Comparison of ENCODE assay signal across 8 cellular contexts in genomic region chr11:120335928-120336640, GRCh38. TPM values are rescaled to one million over a fixed set of nuclear protein-coding genes. Genes with fewer than 3 reads are reported as not detected.
DNase-seq lines count a peak whose midpoint lies in the region; ATAC-seq and TF ChIP-seq lines count a peak whose summit lies in the region.

A gene with protein sequence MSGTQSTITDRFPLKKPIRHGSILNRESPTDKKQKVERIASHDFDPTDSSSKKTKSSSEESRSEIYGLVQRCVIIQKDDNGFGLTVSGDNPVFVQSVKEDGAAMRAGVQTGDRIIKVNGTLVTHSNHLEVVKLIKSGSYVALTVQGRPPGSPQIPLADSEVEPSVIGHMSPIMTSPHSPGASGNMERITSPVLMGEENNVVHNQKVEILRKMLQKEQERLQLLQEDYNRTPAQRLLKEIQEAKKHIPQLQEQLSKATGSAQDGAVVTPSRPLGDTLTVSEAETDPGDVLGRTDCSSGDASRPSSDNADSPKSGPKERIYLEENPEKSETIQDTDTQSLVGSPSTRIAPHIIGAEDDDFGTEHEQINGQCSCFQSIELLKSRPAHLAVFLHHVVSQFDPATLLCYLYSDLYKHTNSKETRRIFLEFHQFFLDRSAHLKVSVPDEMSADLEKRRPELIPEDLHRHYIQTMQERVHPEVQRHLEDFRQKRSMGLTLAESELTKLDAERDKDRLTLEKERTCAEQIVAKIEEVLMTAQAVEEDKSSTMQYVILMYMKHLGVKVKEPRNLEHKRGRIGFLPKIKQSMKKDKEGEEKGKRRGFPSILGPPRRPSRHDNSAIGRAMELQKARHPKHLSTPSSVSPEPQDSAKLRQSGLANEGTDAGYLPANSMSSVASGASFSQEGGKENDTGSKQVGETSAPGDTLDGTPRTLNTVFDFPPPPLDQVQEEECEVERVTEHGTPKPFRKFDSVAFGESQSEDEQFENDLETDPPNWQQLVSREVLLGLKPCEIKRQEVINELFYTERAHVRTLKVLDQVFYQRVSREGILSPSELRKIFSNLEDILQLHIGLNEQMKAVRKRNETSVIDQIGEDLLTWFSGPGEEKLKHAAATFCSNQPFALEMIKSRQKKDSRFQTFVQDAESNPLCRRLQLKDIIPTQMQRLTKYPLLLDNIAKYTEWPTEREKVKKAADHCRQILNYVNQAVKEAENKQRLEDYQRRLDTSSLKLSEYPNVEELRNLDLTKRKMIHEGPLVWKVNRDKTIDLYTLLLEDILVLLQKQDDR (N-terminal part only) (plus strand): TSS chr11:120336413. CDS start chr11:120337244, 831 bp downstream.

- H3K79me2 ChIP-seq in HCT116 (ENCODE audit: insufficient read depth, low read length): peaks cover 45% of the 10 kb centered on the region

- CTCF ChIA-PET in HCT116 (lab: Charles Lee): interaction anchor here (0.7 to 1.8 kb wide), 7 partner anchors 10 to 794 kb away, joined by 3 to 6 read pairs (median 3); no protein-coding TSS in a partner anchor

- no peaks in the 10 kb centered on the region for H3K27me3 ChIP-seq in HCT116 (ENCODE audit: insufficient read depth, low read length)

- H4K20me1 ChIP-seq in HCT116 (ENCODE audit: insufficient read depth): peaks cover 14% of the 10 kb centered on the region; the same call in 1 of the 2 replicates

- intact Hi-C loops in HCT116 (cut with micrococcal nuclease): loop anchor here (2.0 to 10.0 kb wide), 3 partner anchors 97 to 616 kb away; no protein-coding TSS in a partner anchor
- intact Hi-C loops in T-helper 1 cell treated with Interleukin-12 subunit alpha and Interleukin-12 subunit beta and Interleukin-4 antibody, amounts not matched to agents 30 ng/mL and 1 ng/mL, for 36 hours (cut with micrococcal nuclease): loop anchor here (1.0 to 10.0 kb wide), 9 partner anchors 8 to 956 kb away; partner anchors contain the start of genes GRIK4, NECTIN1, SC5D and TBCEL
- intact Hi-C loops in left cardiac atrium (cut with DNase I): loop anchor here (5.0 to 10.0 kb wide), 3 partner anchors 89 to 139 kb away; no protein-coding TSS in a partner anchor
- intact Hi-C loops in posterior vena cava (cut with DNase I): loop anchor here in 1 of 2 donors (5.0 kb wide), 1 partner anchor 96 kb away; no protein-coding TSS in a partner anchor

- H3K9ac ChIP-seq in HCT116 (ENCODE audit: low read length): peak within 1 kb of the TSS; percentile 78

- BruUV-seq in HCT116 (replicated peaks; lab: Mats Ljungman, UMichigan): no TSS peak

- peak within 1 kb of the TSS; percentile 91 for H3K27ac ChIP-seq in HCT116 (ENCODE audit: low read depth, low read length)

- H3K4me1 Mint-ChIP-seq in type B pancreatic cell (ENCODE audit: unreplicated experiment): peaks cover 26% of the 10 kb centered on the region

- TF ChIP-seq POLR2A in HCT116 (IDR thresholded peaks at IDR 0.05; ENCODE audit: borderline replicate concordance, extremely low read depth, insufficient read depth, insufficient read length): peak; percentile 60

- H3K36me3 Mint-ChIP-seq in type B pancreatic cell: no peaks in the 10 kb centered on the region

- H3K9me3 ChIP-seq in HCT116 (ENCODE audit: control insufficient read depth in 1 of 2, insufficient read depth in 1 of 2, low read depth in 1 of 2, low read length in 2 of 2): no peaks in the 10 kb centered on the region

- peak; percentile 43 for TF ChIP-seq RAD21 in HCT116 (IDR thresholded peaks at IDR 0.05; ENCODE audit: low read depth)

- peaks cover 57 to 76% of the 10 kb centered on the region in 2 experiments for H3K4me1 ChIP-seq in HCT116 (ENCODE audit: control insufficient read depth in 1 of 2, insufficient read depth in 2 of 2, low read length in 2 of 2)

- peak; percentile 21 to 51 (median 49); a peak in 4 of 6 replicates for TF ChIP-seq CTCF in HCT116 (IDR thresholded peaks at IDR 0.05 in 2 of 3, conservative IDR thresholded peaks at IDR 0.05 in 1 of 3; ENCODE audit: borderline replicate concordance in 1 of 3, insufficient read depth in 1 of 3, low read depth in 2 of 3, low read length in 2 of 3)
- peak; percentile 50 for TF ChIP-seq CTCF in type B pancreatic cell (conservative IDR thresholded peaks at IDR 0.05)

- H3K27ac Mint-ChIP-seq in type B pancreatic cell: peak within 1 kb of the TSS; percentile 92

- no peaks in the 10 kb centered on the region for H3K27me3 Mint-ChIP-seq in type B pancreatic cell

- H3K9me3 Mint-ChIP-seq in type B pancreatic cell: no peaks in the 10 kb centered on the region

- H2AFZ ChIP-seq in HCT116 (ENCODE audit: low read depth, low read length, poor library complexity, severe bottlenecking): peak within 1 kb of the TSS; percentile 88

- H3K36me3 ChIP-seq in HCT116 (ENCODE audit: control insufficient read depth in 1 of 2, insufficient read depth in 2 of 2, low read length in 2 of 2): no peaks in the 10 kb centered on the region

- RAD21 ChIA-PET in HCT116 (lab: Charles Lee; ENCODE audit: low non-redundant PET in 1 of 2, low total read pairs in 2 of 2, uncharacterized antibody in 2 of 2, unreplicated experiment in 2 of 2): no interaction called here

- no peaks in the 10 kb centered on the region for H3K9me2 ChIP-seq in HCT116 (ENCODE audit: insufficient read depth)

- H3K4me2 ChIP-seq in HCT116 (ENCODE audit: low read length): peak within 1 kb of the TSS; percentile 92

- DNase-seq in GM03348 (ENCODE audit: low spot score) (peak; percentile 98), HCT116 (ENCODE audit: low read depth, low spot score) (peak; percentile 93), NCI-H1105 (lab: John Stamatoyannopoulos, UW) (peak; percentile 97), amniotic stem cell (lab: John Stamatoyannopoulos, UW) (peak; percentile 97), left cardiac atrium (peak; percentile 97), posterior vena cava (ENCODE audit: low spot score) (peak; percentile 99), type B pancreatic cell (ENCODE audit: extremely low spot score, unreplicated experiment) (peak; percentile 96)

- ATAC-seq in HCT116: peak; percentile 77
- ATAC-seq in left cardiac atrium: peak; percentile 85

- peak within 1 kb of the TSS; percentile 77 to 87 for H3K4me3 ChIP-seq in HCT116 (replicated peaks in 1 of 2; ENCODE audit: low read depth in 1 of 2, low read length in 2 of 2)

- POLR2A ChIA-PET in HCT116 (lab: Charles Lee): interaction anchor here (0.6 to 1.2 kb wide), 5 partner anchors 11 to 100 kb away, joined by 3 to 6 read pairs (median 4); partner anchors contain the start of gene TLCD5

- peak within 1 kb of the TSS; percentile 99 for H3K4me3 Mint-ChIP-seq in type B pancreatic cell

TF ChIP-seq in HCT116, 20 proteins besides CTCF, POLR2A, EP300 and RAD21 (continues in another document):
- TF ChIP-seq JUND (IDR thresholded peaks at IDR 0.05) (no peak; the same call in 1 of the 2 replicates), POLR2AphosphoS5 (IDR thresholded peaks at IDR 0.05; ENCODE audit: low read depth, low read length) (peak; percentile 83), CBX3 (IDR thresholded peaks at IDR 0.05; ENCODE audit: low read depth) (peak; percentile 98), SRF (IDR thresholded peaks at IDR 0.05; ENCODE audit: low read depth) (peak; percentile 37; the same call in 1 of the 2 replicates), SP1 (IDR thresholded peaks at IDR 0.05; ENCODE audit: low read depth) (peak; percentile 75), ZNF274 (IDR thresholded peaks at IDR 0.05; ENCODE audit: low read depth, low read length) (no peak), ELF1 (IDR thresholded peaks at IDR 0.05; ENCODE audit: borderline replicate concordance, low read depth) (peak; percentile 39; the same call in 1 of the 2 replicates), ZFX (IDR thresholded peaks at IDR 0.05) (peak; percentile 94), YY1 (IDR thresholded peaks at IDR 0.05; ENCODE audit: extremely low read depth, insufficient replicate concordance, low read depth, low read length) (peak; percentile 83), TCF7L2 (IDR thresholded peaks at IDR 0.05; ENCODE audit: borderline replicate concordance, extremely low read depth, insufficient read depth, insufficient read length) (peak; percentile 83), SIN3A (IDR thresholded peaks at IDR 0.05; ENCODE audit: low read depth) (peak; percentile 84), EZH2phosphoT487 (IDR thresholded peaks at IDR 0.05; ENCODE audit: borderline replicate concordance) (no peak), EZH2 (IDR thresholded peaks at IDR 0.05) (no peak)
- TF ChIP-seq, protein P1, sequence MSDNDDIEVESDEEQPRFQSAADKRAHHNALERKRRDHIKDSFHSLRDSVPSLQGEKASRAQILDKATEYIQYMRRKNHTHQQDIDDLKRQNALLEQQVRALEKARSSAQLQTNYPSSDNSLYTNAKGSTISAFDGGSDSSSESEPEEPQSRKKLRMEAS (IDR thresholded peaks at IDR 0.05): peak; percentile 90
- TF ChIP-seq, protein P2, sequence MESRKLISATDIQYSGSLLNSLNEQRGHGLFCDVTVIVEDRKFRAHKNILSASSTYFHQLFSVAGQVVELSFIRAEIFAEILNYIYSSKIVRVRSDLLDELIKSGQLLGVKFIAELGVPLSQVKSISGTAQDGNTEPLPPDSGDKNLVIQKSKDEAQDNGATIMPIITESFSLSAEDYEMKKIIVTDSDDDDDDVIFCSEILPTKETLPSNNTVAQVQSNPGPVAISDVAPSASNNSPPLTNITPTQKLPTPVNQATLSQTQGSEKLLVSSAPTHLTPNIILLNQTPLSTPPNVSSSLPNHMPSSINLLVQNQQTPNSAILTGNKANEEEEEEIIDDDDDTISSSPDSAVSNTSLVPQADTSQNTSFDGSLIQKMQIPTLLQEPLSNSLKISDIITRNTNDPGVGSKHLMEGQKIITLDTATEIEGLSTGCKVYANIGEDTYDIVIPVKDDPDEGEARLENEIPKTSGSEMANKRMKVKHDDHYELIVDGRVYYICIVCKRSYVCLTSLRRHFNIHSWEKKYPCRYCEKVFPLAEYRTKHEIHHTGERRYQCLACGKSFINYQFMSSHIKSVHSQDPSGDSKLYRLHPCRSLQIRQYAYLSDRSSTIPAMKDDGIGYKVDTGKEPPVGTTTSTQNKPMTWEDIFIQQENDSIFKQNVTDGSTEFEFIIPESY (IDR thresholded peaks at IDR 0.05; ENCODE audit: extremely low read depth, insufficient replicate concordance, low read length): peak; percentile 44
- TF ChIP-seq, protein P3, sequence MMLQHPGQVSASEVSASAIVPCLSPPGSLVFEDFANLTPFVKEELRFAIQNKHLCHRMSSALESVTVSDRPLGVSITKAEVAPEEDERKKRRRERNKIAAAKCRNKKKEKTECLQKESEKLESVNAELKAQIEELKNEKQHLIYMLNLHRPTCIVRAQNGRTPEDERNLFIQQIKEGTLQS (IDR thresholded peaks at IDR 0.05): no peak

RNA-seq across cellular contexts. Expression of the gene that starts here (rescaled TPM):
- total RNA-seq in HCT116 (2021; ENCODE audit: unreplicated experiment) (81.4 TPM), left cardiac atrium (10 to 100 TPM; 76.4 to 92.3 TPM), posterior vena cava (100 to 1,000 TPM in 1 of 2 donors, 10 to 100 TPM in 1; 77.6 to 101 TPM), type B pancreatic cell (ENCODE audit: low replicate concordance) (73.8 and 85.7 TPM in 2 replicates)
- polyA plus RNA-seq in HCT116 (2012): 27.4 and 29.4 TPM in 2 replicates
- total RNA-seq in T-helper 1 cell treated with Interleukin-12 subunit alpha and Interleukin-12 subunit beta and Interleukin-4 antibody, amounts not matched to agents 30 ng/mL and 1 ng/mL, for 36 hours: 26.8 and 27.2 TPM in 2 replicates

Comparison
In these comparisons a context has a peak if more than half of its experiments do, and no peak if none do; other contexts are left out.
1. Peak in every context shown above with its lines: DNase-seq, ATAC-seq, H3K4me3 ChIP-seq and H3K27ac ChIP-seq.